ENCODE assay signal across 1 cellular context in genomic region chr19:13010038-13010991, GRCh38.
A peak's percentile ranks its signal among the peaks of the same experiment; 100 is the strongest.
TF ChIP-seq lines count a peak whose summit lies in the region.

No MANE protein-coding gene starts in this region.

TF ChIP-seq in H1, 55 proteins besides CTCF, POLR2A, EP300 and RAD21 (continued from another document):
- TF ChIP-seq ATF2 (IDR thresholded peaks at IDR 0.05; ENCODE audit: low read length): no peak
- TF ChIP-seq CTBP2 (IDR thresholded peaks at IDR 0.05; ENCODE audit: borderline replicate concordance, insufficient read depth, insufficient read length, low read length): no peak
- no peak for TF ChIP-seq CHD1 (IDR thresholded peaks at IDR 0.05; ENCODE audit: low read depth, low read length)
- no peak for TF ChIP-seq ASH2L (IDR thresholded peaks at IDR 0.05; ENCODE audit: low read length)
- TF ChIP-seq SIRT6 (IDR thresholded peaks at IDR 0.05; ENCODE audit: low read length): no peak
- TF ChIP-seq EGR1 (IDR thresholded peaks at IDR 0.05; ENCODE audit: borderline replicate concordance, low read depth, low read length): peak; percentile 16; the same call in 1 of the 2 replicates
- no peak for TF ChIP-seq JUND (IDR thresholded peaks at IDR 0.05; ENCODE audit: low read length)
- no peak for TF ChIP-seq GABPA (IDR thresholded peaks at IDR 0.05; ENCODE audit: borderline replicate concordance, insufficient read depth, low read length)
- TF ChIP-seq EZH2 (IDR thresholded peaks at IDR 0.05; ENCODE audit: low read depth, low read length, severe bottlenecking): peak; percentile 92
- peak; percentile 82 for TF ChIP-seq RNF2 (IDR thresholded peaks at IDR 0.05; ENCODE audit: borderline replicate concordance, low read depth, low read length, missing control alignments, poor library complexity, severe bottlenecking)
- TF ChIP-seq RXRA (IDR thresholded peaks at IDR 0.05; ENCODE audit: insufficient read depth, low read depth, low read length): no peak
- TF ChIP-seq KDM5A (IDR thresholded peaks at IDR 0.05; ENCODE audit: low read length): no peak
- no peak for TF ChIP-seq TBP (IDR thresholded peaks at IDR 0.05; ENCODE audit: low read depth, low read length)
- TF ChIP-seq CEBPB (IDR thresholded peaks at IDR 0.05; ENCODE audit: low read depth, low read length): no peak
- TF ChIP-seq POLR2AphosphoS5 (IDR thresholded peaks at IDR 0.05; ENCODE audit: low read depth, low read length): no peak
- no peak for TF ChIP-seq SIN3A (conservative IDR thresholded peaks at IDR 0.05 in 1 of 2, IDR thresholded peaks at IDR 0.05 in 1 of 2; ENCODE audit: low read depth in 1 of 2, low read length in 2 of 2)
- TF ChIP-seq TAF1 (IDR thresholded peaks at IDR 0.05; ENCODE audit: low read depth, low read length): no peak
- TF ChIP-seq USF2 (IDR thresholded peaks at IDR 0.05; ENCODE audit: low read length): no peak
- peak; percentile 88 for TF ChIP-seq MAX (IDR thresholded peaks at IDR 0.05)
- TF ChIP-seq CHD2 (IDR thresholded peaks at IDR 0.05; ENCODE audit: low read length): no peak
- TF ChIP-seq SRF (IDR thresholded peaks at IDR 0.05; ENCODE audit: low read depth, low read length): no peak
- no peak for TF ChIP-seq CHD7 (IDR thresholded peaks at IDR 0.05; ENCODE audit: insufficient replicate concordance, low read length)
- TF ChIP-seq SUZ12 (IDR thresholded peaks at IDR 0.05; ENCODE audit: low read length): peak; percentile 91
- no peak for TF ChIP-seq HDAC6 (IDR thresholded peaks at IDR 0.05; ENCODE audit: low read depth, low read length)
- TF ChIP-seq CREB1 (IDR thresholded peaks at IDR 0.05): no peak
